Comparison of ENCODE assay signal across 9 cellular contexts in the genomic region with DNA sequence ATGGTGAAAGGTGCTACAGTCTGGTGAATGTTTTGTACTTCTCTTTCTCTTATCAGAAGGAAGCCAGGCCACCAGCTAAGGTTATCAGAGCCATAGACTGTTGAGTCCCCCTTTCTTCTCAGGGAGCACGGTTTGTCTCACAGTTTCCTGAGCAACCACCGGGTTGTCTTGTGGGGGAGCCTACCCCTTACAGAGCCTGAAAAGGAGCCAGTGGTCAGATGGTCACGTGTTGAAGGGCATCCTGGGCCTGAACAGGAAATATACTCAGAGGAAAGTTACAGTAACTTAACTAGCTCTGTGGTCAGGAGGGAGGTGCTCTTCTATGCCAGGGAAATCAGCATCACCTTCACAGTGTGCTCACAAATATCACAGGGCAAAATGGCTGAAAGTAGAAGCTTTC. TPM values are rescaled to one million over a fixed set of nuclear protein-coding genes. Genes with fewer than 3 reads are reported as not detected.
DNase-seq lines count a peak whose midpoint lies in the region; ATAC-seq and TF ChIP-seq lines count a peak whose summit lies in the region.
"Had no signal": no experiment of that assay in that cellular context is flagged by ENCODE, and none has a peak within 500 bp of the region (broad histone marks: within the 10 kb centered on the region; RNA-seq: fewer than 3 reads in every experiment).

No MANE protein-coding gene starts in this region.

- intact Hi-C loops in dorsolateral prefrontal cortex (cut with DNase I): no loop called here

- peaks cover 0 to 5% (median 0%) of the 10 kb centered on the region in 7 donors for H3K9me3 Mint-ChIP-seq in CD4-positive, CD25-positive, alpha-beta regulatory T cell
- peaks cover 9% of the 10 kb centered on the region for H3K9me3 Mint-ChIP-seq in activated T-cell treated with anti-CD3 and anti-CD28 coated beads, Interleukin-2, amount 50 U/mL, for 24 hours

- peak overlapping the region; percentile 96 to 99 (median 96) for H3K27ac Mint-ChIP-seq in CD4-positive, CD25-positive, alpha-beta regulatory T cell
- peak overlapping the region; percentile 92 for H3K27ac Mint-ChIP-seq in activated T-cell treated with anti-CD3 and anti-CD28 coated beads, Interleukin-2, amount 50 U/mL, for 24 hours

- H3K4me1 ChIP-seq in CD4-positive, CD25-positive, alpha-beta regulatory T cell (ENCODE audit: control insufficient read depth, insufficient read depth, low read length, poor library complexity, severe bottlenecking): peaks cover 98% of the 10 kb centered on the region
- H3K4me1 ChIP-seq: pancreas had no signal

- H3K36me3 Mint-ChIP-seq in CD4-positive, CD25-positive, alpha-beta regulatory T cell: peaks cover 59% of the 10 kb centered on the region
- H3K36me3 Mint-ChIP-seq in activated T-cell treated with anti-CD3 and anti-CD28 coated beads, Interleukin-2, amount 50 U/mL, for 24 hours (ENCODE audit: low read depth): peaks cover 97% of the 10 kb centered on the region

- TF ChIP-seq CTCF in dorsolateral prefrontal cortex (IDR thresholded peaks at IDR 0.05 in 54 of 56, conservative IDR thresholded peaks at IDR 0.05 in 2 of 56; ENCODE audit: low read depth in 1 of 56, partially characterized antibody in 56 of 56) (no peak), WERI-Rb-1 (IDR thresholded peaks at IDR 0.05; ENCODE audit: low read depth, low read length) (no peak)

- H3K27ac ChIP-seq in CD4-positive, CD25-positive, alpha-beta regulatory T cell (ENCODE audit: insufficient read depth, low read length, poor library complexity, severe bottlenecking): peak overlapping the region; percentile 83
- no peak overlapping the region for H3K27ac ChIP-seq in dorsolateral prefrontal cortex
- H3K27ac ChIP-seq in WERI-Rb-1: no peak overlapping the region
- H3K27ac ChIP-seq: pancreas had no signal

- peak; percentile 47 to 48 for ATAC-seq in CD4-positive, CD25-positive, alpha-beta regulatory T cell (ENCODE audit: low read depth in 2 of 2)
- ATAC-seq in GM19467 (IDR thresholded peaks at IDR 0.05; ENCODE audit: unreplicated experiment): peak; percentile 99
- peak; percentile 83 for ATAC-seq in HG03520 (IDR thresholded peaks at IDR 0.05; ENCODE audit: unreplicated experiment)

- H3K27me3 ChIP-seq in CD4-positive, CD25-positive, alpha-beta regulatory T cell (ENCODE audit: control insufficient read depth, insufficient read depth, low read length): no peaks in the 10 kb centered on the region
- peaks cover 0 to 6% (median 0%) of the 10 kb centered on the region in 45 donors for H3K27me3 ChIP-seq in dorsolateral prefrontal cortex
- H3K27me3 ChIP-seq in WERI-Rb-1 (ENCODE audit: insufficient read depth, low read depth, severe bottlenecking): no peaks in the 10 kb centered on the region
- H3K27me3 ChIP-seq: pancreas had no signal

- H3K27me3 Mint-ChIP-seq in CD4-positive, CD25-positive, alpha-beta regulatory T cell: peaks cover 4% of the 10 kb centered on the region
- no peaks in the 10 kb centered on the region for H3K27me3 Mint-ChIP-seq in activated T-cell treated with anti-CD3 and anti-CD28 coated beads, Interleukin-2, amount 50 U/mL, for 24 hours

- H3K4me1 Mint-ChIP-seq in CD4-positive, CD25-positive, alpha-beta regulatory T cell: peaks cover 55 to 98% (median 88%) of the 10 kb centered on the region in 4 donors
- H3K4me1 Mint-ChIP-seq in activated T-cell treated with anti-CD3 and anti-CD28 coated beads, Interleukin-2, amount 50 U/mL, for 24 hours (ENCODE audit: low read depth): peaks cover 96% of the 10 kb centered on the region

- H3K4me3 ChIP-seq in CD4-positive, CD25-positive, alpha-beta regulatory T cell (ENCODE audit: low read depth, low read length): peak overlapping the region; percentile 77
- no peak overlapping the region for H3K4me3 ChIP-seq in dorsolateral prefrontal cortex
- no peak overlapping the region for H3K4me3 ChIP-seq in WERI-Rb-1 (ENCODE audit: low read depth, low read length)
- H3K4me3 ChIP-seq: pancreas had no signal

- H3K4me3 Mint-ChIP-seq in CD4-positive, CD25-positive, alpha-beta regulatory T cell: peak overlapping the region; percentile 75 to 86 (median 86)
- peak overlapping the region; percentile 63 for H3K4me3 Mint-ChIP-seq in activated T-cell treated with anti-CD3 and anti-CD28 coated beads, Interleukin-2, amount 50 U/mL, for 24 hours

- peak; percentile 52 to 86 (median 62) for DNase-seq in CD4-positive, CD25-positive, alpha-beta regulatory T cell
- peak; percentile 71 for DNase-seq in activated T-cell treated with anti-CD3 and anti-CD28 coated beads, Interleukin-2, amount 50 U/mL, for 24 hours
- peak; percentile 54 to 57 for DNase-seq in stimulated activated CD4-positive, alpha-beta T cell treated with anti-CD3 and anti-CD28 coated beads, Interleukin-2, amount 100 ng/mL, for 24 hours
- DNase-seq in dorsolateral prefrontal cortex: no peak
- no peak for DNase-seq in WERI-Rb-1
- no peak for DNase-seq in NCI-H1105 (lab: John Stamatoyannopoulos, UW)
- DNase-seq: pancreas had no signal

- H3K9me3 ChIP-seq in CD4-positive, CD25-positive, alpha-beta regulatory T cell (ENCODE audit: control insufficient read depth in 2 of 2, low read length in 2 of 2): no peaks in the 10 kb centered on the region
- H3K9me3 ChIP-seq in WERI-Rb-1 (ENCODE audit: severe bottlenecking): no peaks in the 10 kb centered on the region
- H3K9me3 ChIP-seq: pancreas had no signal

- peaks cover 25% of the 10 kb centered on the region for H3K36me3 ChIP-seq in CD4-positive, CD25-positive, alpha-beta regulatory T cell (ENCODE audit: control insufficient read depth, insufficient read depth, low read length)
- H3K36me3 ChIP-seq in WERI-Rb-1: no peaks in the 10 kb centered on the region
- H3K36me3 ChIP-seq: pancreas had no signal

RNA-seq across cellular contexts. Expression of gene CD28, which starts 11.6 kb away (rescaled TPM):
- 235 TPM for total RNA-seq in CD4-positive, CD25-positive, alpha-beta regulatory T cell
- 100 to 1,000 TPM in 3 of 4 donors, 10 to 100 TPM in 1; 92.6 to 184 (median 130) TPM for polyA plus RNA-seq in CD4-positive, CD25-positive, alpha-beta regulatory T cell
- total RNA-seq in dorsolateral prefrontal cortex: 1 to 10 TPM in 3 of 120 experiments, under 1 TPM in 40, not detected in 77; 0.10 to 1.9 (median 0.29) TPM

Comparison
In these comparisons a context has a peak if more than half of its experiments do, and no peak if none do; other contexts are left out.
1. ATAC-seq: peak in every context shown above with its lines; median percentile 99 in GM19467; 83 in HG03520; 48 in CD4-positive, CD25-positive, alpha-beta regulatory T cell.
2. DNase-seq: peak in CD4-positive, CD25-positive, alpha-beta regulatory T cell (3 of 3), activated T-cell treated with anti-CD3 and anti-CD28 coated beads, Interleukin-2, amount 50 U/mL, for 24 hours (single experiment) and stimulated activated CD4-positive, alpha-beta T cell treated with anti-CD3 and anti-CD28 coated beads, Interleukin-2, amount 100 ng/mL, for 24 hours (2 of 2); none in dorsolateral prefrontal cortex (0 of 10), WERI-Rb-1 (single experiment) and NCI-H1105 (single experiment).
3. RNA of gene CD28, which starts 11.6 kb away (total RNA-seq): 235 TPM in CD4-positive, CD25-positive, alpha-beta regulatory T cell (single experiment); 0.10 to 1.9 TPM in dorsolateral prefrontal cortex; every median in the first group is over 10 times any median in the second.